26 cellular contexts compared by ENCODE assay signal in the genomic region with DNA sequence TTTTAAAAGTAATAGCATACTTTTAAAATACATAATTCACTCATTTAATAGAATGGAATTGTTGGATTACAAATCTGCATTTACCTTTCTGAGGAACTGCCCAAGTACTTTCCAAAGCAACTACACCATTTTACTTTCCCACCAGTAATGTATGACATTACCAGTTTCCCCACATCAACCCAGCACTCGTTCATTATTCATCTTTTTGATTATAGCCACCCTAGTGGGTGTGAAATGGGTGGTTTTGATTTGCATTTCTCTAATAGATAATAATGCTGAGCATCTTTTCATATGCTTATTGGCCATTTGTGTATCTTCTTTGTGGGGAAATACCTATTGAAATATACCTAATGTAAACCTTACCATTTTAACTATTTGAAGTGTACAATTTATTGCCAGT.
"Had no signal": no experiment of that assay in that cellular context is flagged by ENCODE, and none has a peak within 500 bp of the region (broad histone marks: within the 10 kb centered on the region; RNA-seq: fewer than 3 reads in every experiment).

No MANE protein-coding gene starts in this region.

- H3K27ac ChIP-seq: brain microvascular endothelial cell, hepatocyte, lower lobe of right lung, neural progenitor cell had no signal

- H3K27me3 Mint-ChIP-seq: activated CD4-positive, alpha-beta memory T cell treated with anti-CD3 and anti-CD28 coated beads, Interleukin-2, amount 10 ng/mL, durations not matched to agents 7 days and 5 days; activated CD4-positive, alpha-beta T cell treated with anti-CD3 and anti-CD28 coated beads, Interleukin-2, amount 10 ng/mL, durations not matched to agents 24 days and 14 days; activated naive CD4-positive, alpha-beta T cell treated with anti-CD3 and anti-CD28 coated beads, Interleukin-2, amount 10 ng/mL, durations not matched to agents 7 days and 5 days; naive B cell; stimulated activated naive B cell treated with anti-CD40 and anti-IgM and Interleukin-4, amounts not matched to agents 10 μg/mL and 1 μg/mL and 100 μg/mL, for 72 hours had no signal

- DNase-seq: activated CD4-positive, alpha-beta memory T cell treated with anti-CD3 and anti-CD28 coated beads, Interleukin-2, amount 10 ng/mL, durations not matched to agents 7 days and 5 days; activated CD4-positive, alpha-beta T cell treated with anti-CD3 and anti-CD28 coated beads, Interleukin-2, amount 10 ng/mL, durations not matched to agents 24 days and 14 days; activated effector memory CD4-positive, alpha-beta T cell treated with anti-CD3 and anti-CD28 coated beads, Interleukin-2, amount 50 U/mL, for 16 hours; activated naive CD4-positive, alpha-beta T cell treated with anti-CD3 and anti-CD28 coated beads, Interleukin-2, amount 10 ng/mL, durations not matched to agents 7 days and 5 days; brain microvascular endothelial cell; caudate nucleus; dermis blood vessel endothelial cell; effector CD8-positive, alpha-beta T cell; foreskin melanocyte; glutamatergic neuron; immature natural killer cell; lower lobe of right lung; mesendoderm; naive B cell; posterior cingulate gyrus; stimulated activated CD4-positive, alpha-beta T cell treated with anti-CD3 and anti-CD28 coated beads, Interleukin-2, amount 100 ng/mL, for 48 hours; stimulated activated CD8-positive, alpha-beta memory T cell treated with anti-CD3 and anti-CD28 coated beads, Interleukin-4, amount 100 ng/mL, for 48 hours; stimulated activated naive B cell treated with anti-CD40 and anti-IgM and Interleukin-4, amounts not matched to agents 10 μg/mL and 1 μg/mL and 100 μg/mL, for 72 hours had no signal

- H3K4me3 Mint-ChIP-seq: activated CD4-positive, alpha-beta memory T cell treated with anti-CD3 and anti-CD28 coated beads, Interleukin-2, amount 10 ng/mL, durations not matched to agents 7 days and 5 days; activated CD4-positive, alpha-beta T cell treated with anti-CD3 and anti-CD28 coated beads, Interleukin-2, amount 10 ng/mL, durations not matched to agents 24 days and 14 days; activated naive CD4-positive, alpha-beta T cell treated with anti-CD3 and anti-CD28 coated beads, Interleukin-2, amount 10 ng/mL, durations not matched to agents 7 days and 5 days; immature natural killer cell; naive B cell; neural progenitor cell; stimulated activated naive B cell treated with anti-CD40 and anti-IgM and Interleukin-4, amounts not matched to agents 10 μg/mL and 1 μg/mL and 100 μg/mL, for 72 hours; T-helper 1 cell treated with Interleukin-12 subunit alpha and Interleukin-12 subunit beta and Interleukin-4 antibody, amounts not matched to agents 30 μg/mL and 1 μg/mL, for 36 hours had no signal

- H3K9me3 ChIP-seq: ascending aorta, lower lobe of right lung had no signal

- H3K4me1 ChIP-seq: neural progenitor cell had no signal

- H3K9ac ChIP-seq: neural progenitor cell had no signal

- H3K36me3 Mint-ChIP-seq: immature natural killer cell, naive B cell had no signal

- H2AFZ ChIP-seq: hepatocyte, neural progenitor cell had no signal

- H3K36me3 ChIP-seq: brain microvascular endothelial cell, neural progenitor cell had no signal

- H3K27ac Mint-ChIP-seq: activated CD4-positive, alpha-beta memory T cell treated with anti-CD3 and anti-CD28 coated beads, Interleukin-2, amount 10 ng/mL, durations not matched to agents 7 days and 5 days; activated naive CD4-positive, alpha-beta T cell treated with anti-CD3 and anti-CD28 coated beads, Interleukin-2, amount 10 ng/mL, durations not matched to agents 7 days and 5 days; naive B cell; neural progenitor cell; stimulated activated naive B cell treated with anti-CD40 and anti-IgM and Interleukin-4, amounts not matched to agents 10 μg/mL and 1 μg/mL and 100 μg/mL, for 72 hours; T-helper 1 cell treated with Interleukin-12 subunit alpha and Interleukin-12 subunit beta and Interleukin-4 antibody, amounts not matched to agents 30 μg/mL and 1 μg/mL, for 36 hours had no signal

- H3K4me1 Mint-ChIP-seq: neural progenitor cell had no signal

- H3K9me3 Mint-ChIP-seq: activated CD4-positive, alpha-beta memory T cell treated with anti-CD3 and anti-CD28 coated beads, Interleukin-2, amount 10 ng/mL, durations not matched to agents 7 days and 5 days; activated CD4-positive, alpha-beta T cell treated with anti-CD3 and anti-CD28 coated beads, Interleukin-2, amount 10 ng/mL, durations not matched to agents 24 days and 14 days; activated naive CD4-positive, alpha-beta T cell treated with anti-CD3 and anti-CD28 coated beads, Interleukin-2, amount 10 ng/mL, durations not matched to agents 7 days and 5 days; immature natural killer cell; naive B cell; stimulated activated naive B cell treated with anti-CD40 and anti-IgM and Interleukin-4, amounts not matched to agents 10 μg/mL and 1 μg/mL and 100 μg/mL, for 72 hours; T-helper 1 cell treated with Interleukin-12 subunit alpha and Interleukin-12 subunit beta and Interleukin-4 antibody, amounts not matched to agents 30 μg/mL and 1 μg/mL, for 36 hours had no signal

- H3K79me2 ChIP-seq: hepatocyte had no signal

- H3K27me3 ChIP-seq: ascending aorta, brain microvascular endothelial cell, hepatocyte, neural progenitor cell had no signal

- H3K4me2 ChIP-seq: hepatocyte, neural progenitor cell, smooth muscle cell had no signal

- ATAC-seq: esophagus mucosa; left lobe of liver; lower lobe of right lung; sciatic nerve; stimulated activated naive B cell treated with anti-CD40 and anti-IgM and Interleukin-4, amounts not matched to agents 10 μg/mL and 1 μg/mL and 100 μg/mL, for 72 hours had no signal

- H3K4me3 ChIP-seq: ascending aorta, hepatocyte, lower lobe of right lung, neural progenitor cell, smooth muscle cell had no signal
